9 cellular contexts compared by ENCODE assay signal in genomic region chr9:135887021-135887507, GRCh38. TPM values are rescaled to one million over a fixed set of nuclear protein-coding genes. Genes with fewer than 3 reads are reported as not detected.
DNase-seq lines count a peak whose midpoint lies in the region; ATAC-seq lines count a peak whose summit lies in the region.
"Had no signal": no experiment of that assay in that cellular context is flagged by ENCODE, and none has a peak within 500 bp of the region (broad histone marks: within the 10 kb centered on the region; RNA-seq: fewer than 3 reads in every experiment).

No MANE protein-coding gene starts in this region.

- CTCF ChIA-PET in CD4-positive, alpha-beta memory T cell (lab: Charles Lee; ENCODE audit: partially characterized antibody): no interaction called here

- DNase-seq in CD4-positive, alpha-beta memory T cell: no peak
- no peak for DNase-seq in Jurkat, Clone E6-1 (ENCODE audit: low read depth, low spot score)
- DNase-seq in adipocyte (ENCODE audit: low read depth) (peak; percentile 22), naive B cell (no peak), posterior vena cava (ENCODE audit: low spot score) (no peak), NCI-H2029 (lab: John Stamatoyannopoulos, UW) (no peak), NCI-H526 (lab: John Stamatoyannopoulos, UW) (no peak)
- DNase-seq: NCI-H2107 had no signal

- peaks cover 60 to 99% (median 72%) of the 10 kb centered on the region in 4 donors for H3K4me1 Mint-ChIP-seq in CD4-positive, alpha-beta memory T cell
- H3K4me1 Mint-ChIP-seq in naive B cell: peaks cover 52 to 72% (median 69%) of the 10 kb centered on the region in 3 donors

- H3K27me3 Mint-ChIP-seq in CD4-positive, alpha-beta memory T cell: no peaks in the 10 kb centered on the region
- no peaks in the 10 kb centered on the region for H3K27me3 Mint-ChIP-seq in naive B cell

- H3K4me3 ChIP-seq in CD4-positive, alpha-beta memory T cell (ENCODE audit: low read length in 2 of 2): peak overlapping the region in 1 of 2 donors; percentile 6
- peak overlapping the region; percentile 38 for H3K4me3 ChIP-seq in Jurkat, Clone E6-1 (ENCODE audit: low read length)
- H3K4me3 ChIP-seq in adipocyte (ENCODE audit: low read length): no peak overlapping the region

- no peaks in the 10 kb centered on the region for H3K27me3 ChIP-seq in CD4-positive, alpha-beta memory T cell (ENCODE audit: insufficient read depth, low read length)
- H3K27me3 ChIP-seq in adipocyte (replicated peaks; ENCODE audit: control insufficient read depth, insufficient read depth, low read length): no peaks in the 10 kb centered on the region

- no peak overlapping the region for H3K9ac ChIP-seq in adipocyte (ENCODE audit: low read length)

- H3K36me3 ChIP-seq in CD4-positive, alpha-beta memory T cell (ENCODE audit: insufficient read depth, low read length): no peaks in the 10 kb centered on the region
- H3K36me3 ChIP-seq in adipocyte (ENCODE audit: control insufficient read depth, insufficient read depth, low read length, severe bottlenecking): no peaks in the 10 kb centered on the region

- no peaks in the 10 kb centered on the region for H3K9me3 Mint-ChIP-seq in CD4-positive, alpha-beta memory T cell
- no peaks in the 10 kb centered on the region for H3K9me3 Mint-ChIP-seq in naive B cell

- peak overlapping the region; percentile 71 to 86 (median 82) for H3K4me3 Mint-ChIP-seq in CD4-positive, alpha-beta memory T cell
- H3K4me3 Mint-ChIP-seq in naive B cell: peak overlapping the region; percentile 54 to 93 (median 88)

- H3K36me3 Mint-ChIP-seq in CD4-positive, alpha-beta memory T cell: peaks cover 0 to 3% of the 10 kb centered on the region in 2 donors
- no peaks in the 10 kb centered on the region for H3K36me3 Mint-ChIP-seq in naive B cell

- no peaks in the 10 kb centered on the region for H3K9me3 ChIP-seq in CD4-positive, alpha-beta memory T cell (ENCODE audit: control insufficient read depth in 1 of 2, low read length in 2 of 2)
- no peaks in the 10 kb centered on the region for H3K9me3 ChIP-seq in adipocyte (ENCODE audit: control insufficient read depth, low read length)

- ATAC-seq in naive B cell (ENCODE audit: low read depth in 2 of 2) (peak; percentile 10 to 11), HG03025 (IDR thresholded peaks at IDR 0.05; ENCODE audit: low FRiP score, unreplicated experiment) (no peak)

- peak overlapping the region; percentile 70 to 96 (median 92) for H3K27ac Mint-ChIP-seq in CD4-positive, alpha-beta memory T cell
- H3K27ac Mint-ChIP-seq in naive B cell: peak overlapping the region in 5 of 6 donors; percentile 53 to 94 (median 88)

- peak overlapping the region; percentile 33 for H3K27ac ChIP-seq in CD4-positive, alpha-beta memory T cell (ENCODE audit: low read depth, low read length)

- H3K4me1 ChIP-seq in CD4-positive, alpha-beta memory T cell (ENCODE audit: insufficient read depth, low read length): peaks cover 74% of the 10 kb centered on the region
- peaks cover 17% of the 10 kb centered on the region for H3K4me1 ChIP-seq in adipocyte (ENCODE audit: control insufficient read depth, insufficient read depth, low read length)

- POLR2A ChIA-PET in CD4-positive, alpha-beta memory T cell (lab: Charles Lee; ENCODE audit: partially characterized antibody): no interaction called here

- intact Hi-C loops in CD4-positive, alpha-beta memory T cell (cut with micrococcal nuclease): no loop called here
- intact Hi-C loops in posterior vena cava (cut with DNase I): no loop called here

RNA-seq across cellular contexts. Expression of gene CAMSAP1, which starts 20.3 kb away (rescaled TPM):
- total RNA-seq in CD4-positive, alpha-beta memory T cell: 10 to 100 TPM; 40.6 to 51.7 TPM
- 1 to 10 TPM in 1 of 2 donors, under 1 TPM in 1; 0.76 to 4.4 TPM for polyA plus RNA-seq in CD4-positive, alpha-beta memory T cell
- 22.6 TPM for polyA plus RNA-seq in Jurkat, Clone E6-1 (2012; ENCODE audit: insufficient read depth, insufficient read length)
- polyA plus RNA-seq in naive B cell (ENCODE audit: low read depth in 6 of 6): 1 to 10 TPM in 4 of 6 donors, under 1 TPM in 1, not detected in 1; 0.95 to 3.5 (median 2.0) TPM
- 10 to 100 TPM; 20.8 to 24.1 TPM for total RNA-seq in posterior vena cava
